Comparison of ENCODE assay signal across 9 cellular contexts in genomic region chr1:115088871-115089442, GRCh38. TPM values are rescaled to one million over a fixed set of nuclear protein-coding genes. Genes with fewer than 3 reads are reported as not detected.
DNase-seq lines count a peak whose midpoint lies in the region; ATAC-seq and TF ChIP-seq lines count a peak whose summit lies in the region.
"Had no signal": no experiment of that assay in that cellular context is flagged by ENCODE, and none has a peak within 500 bp of the region (broad histone marks: within the 10 kb centered on the region; RNA-seq: fewer than 3 reads in every experiment).

No MANE protein-coding gene starts in this region.

- TF ChIP-seq CTCF in AG10803 (conservative IDR thresholded peaks at IDR 0.05; ENCODE audit: low read length) (no peak), Loucy (conservative IDR thresholded peaks at IDR 0.05; ENCODE audit: low read length) (no peak), epithelial cell of esophagus (IDR thresholded peaks at IDR 0.05; ENCODE audit: insufficient read depth, low read depth, low read length, missing control alignments) (no peak)

- H3K9ac ChIP-seq in Loucy (ENCODE audit: low read depth, low read length, poor library complexity, severe bottlenecking) = peak overlapping the region; percentile 76

- H2AFZ ChIP-seq in Loucy (ENCODE audit: low read length) = peak overlapping the region; percentile 39; the same call in 1 of the 2 replicates

- peaks cover 34% of the 10 kb centered on the region for H3K4me1 ChIP-seq in Loucy (ENCODE audit: insufficient read depth, low read length, poor library complexity, severe bottlenecking)

- no peaks in the 10 kb centered on the region for H4K20me1 ChIP-seq in Loucy (ENCODE audit: insufficient read depth, low read length, poor library complexity, severe bottlenecking)

- H3F3A ChIP-seq in Loucy (ENCODE audit: low read depth) = peaks cover 3% of the 10 kb centered on the region; the same call in 1 of the 2 replicates

- peak overlapping the region; percentile 76 for H3K4me3 Mint-ChIP-seq in natural killer cell treated with Interleukin-12 subunit alpha and Interleukin-12 subunit beta and Interleukin-15 and Interleukin-18, amount 100 ng/mL, for 72 hours

- H3K79me2 ChIP-seq in Loucy (ENCODE audit: insufficient read depth, low read length) = no peaks in the 10 kb centered on the region; the same call in 1 of the 2 replicates

- peak overlapping the region in 1 of 2 donors; percentile 39 for H3K27ac Mint-ChIP-seq in natural killer cell treated with Interleukin-12 subunit alpha and Interleukin-12 subunit beta and Interleukin-15 and Interleukin-18, amount 100 ng/mL, for 72 hours

- H3K4me3 ChIP-seq in AG10803 (ENCODE audit: low read length) (peak overlapping the region; percentile 49), Loucy (ENCODE audit: low read length, poor library complexity, severe bottlenecking) (peak overlapping the region; percentile 82), epithelial cell of esophagus (ENCODE audit: low read length) (peak overlapping the region; percentile 32)

- H3K9me3 Mint-ChIP-seq in natural killer cell treated with Interleukin-12 subunit alpha and Interleukin-12 subunit beta and Interleukin-15 and Interleukin-18, amount 100 ng/mL, for 72 hours = peaks cover 4% of the 10 kb centered on the region

- peaks cover 53 to 67% of the 10 kb centered on the region in 2 donors for H3K4me1 Mint-ChIP-seq in natural killer cell treated with Interleukin-12 subunit alpha and Interleukin-12 subunit beta and Interleukin-15 and Interleukin-18, amount 100 ng/mL, for 72 hours (ENCODE audit: low read depth in 2 of 2)

- H3K36me3 Mint-ChIP-seq in natural killer cell treated with Interleukin-12 subunit alpha and Interleukin-12 subunit beta and Interleukin-15 and Interleukin-18, amount 100 ng/mL, for 72 hours = no peaks in the 10 kb centered on the region

- no peak for DNase-seq in AG10803 (ENCODE audit: low read depth)
- no peak for DNase-seq in epithelial cell of esophagus (ENCODE audit: low read depth)
- no peak for DNase-seq in natural killer cell treated with Interleukin-12 subunit alpha and Interleukin-12 subunit beta and Interleukin-15 and Interleukin-18, amount 100 ng/mL, for 72 hours (ENCODE audit: low spot score)
- DNase-seq in NCI-H345 (lab: John Stamatoyannopoulos, UW) = no peak
- DNase-seq in 8988T = no peak
- DNase-seq: hippocampal formation had no signal

- peak overlapping the region; percentile 56 for H3K4me2 ChIP-seq in Loucy (ENCODE audit: low read depth, low read length, poor library complexity, severe bottlenecking)

- ATAC-seq in natural killer cell treated with Interleukin-12 subunit alpha and Interleukin-12 subunit beta and Interleukin-15 and Interleukin-18, amount 100 ng/mL, for 72 hours = no peak
- ATAC-seq in GM19463 (IDR thresholded peaks at IDR 0.05; ENCODE audit: unreplicated experiment) (no peak), GM21367 (IDR thresholded peaks at IDR 0.05; ENCODE audit: unreplicated experiment) (no peak)

- no peaks in the 10 kb centered on the region for H3K36me3 ChIP-seq in Loucy (ENCODE audit: insufficient read depth, low read length)

- 0 out of 2 replicates have a peak, but pooled peaks cover 3% of the 10 kb centered on the region for H3K9me3 ChIP-seq in Loucy (ENCODE audit: insufficient read depth, low read depth, low read length)

- H3K9me2 ChIP-seq in Loucy (replicated peaks; ENCODE audit: low read depth, low read length) = no peaks in the 10 kb centered on the region

- no peaks in the 10 kb centered on the region for H3K27me3 ChIP-seq in Loucy (ENCODE audit: insufficient read depth, low read length, poor library complexity, severe bottlenecking)

- H3K27me3 Mint-ChIP-seq in natural killer cell treated with Interleukin-12 subunit alpha and Interleukin-12 subunit beta and Interleukin-15 and Interleukin-18, amount 100 ng/mL, for 72 hours = no peaks in the 10 kb centered on the region

RNA-seq across cellular contexts. Expression of gene TSPAN2, which starts 0.3 kb away (rescaled TPM):
- total RNA-seq in natural killer cell treated with Interleukin-12 subunit alpha and Interleukin-12 subunit beta and Interleukin-15 and Interleukin-18, amount 100 ng/mL, for 72 hours = 1 to 10 TPM; 2.9 to 9.2 TPM

RNA-seq across cellular contexts. Expression of gene TSHB, which starts 59.3 kb away (rescaled TPM):
- total RNA-seq in natural killer cell treated with Interleukin-12 subunit alpha and Interleukin-12 subunit beta and Interleukin-15 and Interleukin-18, amount 100 ng/mL, for 72 hours = not detected

Comparison
In these comparisons a context has a peak if more than half of its experiments do, and no peak if none do; other contexts are left out.
1. H3K4me3 ChIP-seq: peak in every context shown above with its lines; median percentile 82 in Loucy; 49 in AG10803; 32 in epithelial cell of esophagus.